Comparison of ENCODE assay signal across 10 cellular contexts in the genomic region with DNA sequence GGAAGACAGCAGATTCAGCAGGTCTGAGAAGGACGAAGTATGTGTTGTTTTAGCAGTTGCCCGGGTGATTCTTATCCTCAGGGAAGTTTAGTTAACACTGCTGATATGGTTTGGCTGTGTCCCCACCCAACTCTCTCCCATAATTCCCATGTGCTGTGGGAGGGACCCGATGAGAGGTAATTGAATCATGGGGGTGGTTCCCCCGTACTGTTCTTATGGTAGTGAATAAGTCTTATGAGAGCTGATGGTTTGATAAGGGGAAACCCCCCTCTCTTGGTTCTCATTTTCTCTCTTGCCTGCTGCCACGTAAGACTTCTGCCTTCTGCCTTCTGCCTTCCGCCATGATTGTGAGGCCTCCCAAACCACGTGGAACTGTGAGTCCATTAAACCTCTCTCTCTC.
DNase-seq lines count a peak whose midpoint lies in the region; ATAC-seq, FAIRE-seq and TF ChIP-seq lines count a peak whose summit lies in the region.
"Had no signal": no experiment of that assay in that cellular context is flagged by ENCODE, and none has a peak within 500 bp of the region (broad histone marks: within the 10 kb centered on the region; RNA-seq: fewer than 3 reads in every experiment).

No MANE protein-coding gene starts in this region.

- no peaks in the 10 kb centered on the region for H3K36me3 Mint-ChIP-seq in T-helper 17 cell (ENCODE audit: low read depth)

- H3K27ac Mint-ChIP-seq in T-helper 17 cell, result peak overlapping the region; percentile 8

- no peaks in the 10 kb centered on the region for H3K9me3 ChIP-seq in T-helper 17 cell (ENCODE audit: control insufficient read depth, low read length, poor library complexity, severe bottlenecking)
- H3K9me3 ChIP-seq: lower lobe of right lung, neutrophil had no signal

- H3K4me3 Mint-ChIP-seq in T-helper 17 cell, result no peak overlapping the region

- DNase-seq in GM12891 (ENCODE audit: insufficient read length, low spot score), result no peak
- DNase-seq in T-helper 17 cell, result peak in 1 of 3 donors; percentile 12
- peak; percentile 15 for DNase-seq in central memory CD4-positive, alpha-beta T cell
- peak; percentile 68 for DNase-seq in stimulated activated CD4-positive, alpha-beta T cell treated with anti-CD3 and anti-CD28 coated beads, Interleukin-4, amount 100 ng/mL, for 24 hours
- no peak for DNase-seq in NK-92 (lab: John Stamatoyannopoulos, UW; ENCODE audit: unreplicated experiment)
- DNase-seq in DMS153 (lab: John Stamatoyannopoulos, UW), result no peak
- DNase-seq in foreskin melanocyte, result no peak
- DNase-seq: lower lobe of right lung, NCI-H446 had no signal

- peaks cover 4% of the 10 kb centered on the region for H3K27me3 Mint-ChIP-seq in T-helper 17 cell

- peak; percentile 74 for FAIRE-seq in GM12891 (lab: Jason Lieb, UNC)

- TF ChIP-seq POLR2A in GM12891 (IDR thresholded peaks at IDR 0.05; ENCODE audit: low read depth, low read length), result no peak

- peak; percentile 88 for ATAC-seq in T-helper 17 cell
- ATAC-seq: lower lobe of right lung had no signal

- peaks cover 9% of the 10 kb centered on the region for H3K4me1 Mint-ChIP-seq in T-helper 17 cell

TF ChIP-seq in GM12891, 5 proteins besides CTCF, POLR2A, EP300 and RAD21:
- TF ChIP-seq POLR2AphosphoS5 (IDR thresholded peaks at IDR 0.05; ENCODE audit: low read depth, low read length), result no peak

Comparison
In these comparisons a context has a peak if more than half of its experiments do, and no peak if none do; other contexts are left out.
1. DNase-seq: peak in central memory CD4-positive, alpha-beta T cell (single experiment) and stimulated activated CD4-positive, alpha-beta T cell treated with anti-CD3 and anti-CD28 coated beads, Interleukin-4, amount 100 ng/mL, for 24 hours (single experiment); none in GM12891 (single experiment), NK-92 (single experiment), DMS153 (single experiment) and foreskin melanocyte (single experiment).